Comparison of ENCODE assay signal across 14 cellular contexts in genomic region chr16:645852-646678, GRCh38. TPM values are rescaled to one million over a fixed set of nuclear protein-coding genes. Genes with fewer than 3 reads are reported as not detected.
DNase-seq lines count a peak whose midpoint lies in the region; FAIRE-seq and TF ChIP-seq lines count a peak whose summit lies in the region.
"Had no signal": no experiment of that assay in that cellular context is flagged by ENCODE, and none has a peak within 500 bp of the region (broad histone marks: within the 10 kb centered on the region; RNA-seq: fewer than 3 reads in every experiment).

No MANE protein-coding gene starts in this region.

- H3K27ac ChIP-seq in SK-N-MC (peak overlapping the region; percentile 60; the same call in 1 of the 2 replicates), small intestine (ENCODE audit: low read depth in 1 of 2, low read length in 1 of 2) (peak overlapping the region; percentile 97 to 98)

- H3K27me3 ChIP-seq in small intestine (ENCODE audit: control insufficient read depth in 2 of 2, insufficient read depth in 2 of 2, low read length in 2 of 2), result no peaks in the 10 kb centered on the region

- H3K9ac ChIP-seq in SK-N-MC (ENCODE audit: insufficient read length), result no peak overlapping the region

- peak; percentile 67 for DNase-seq in HT-29 (ENCODE audit: low spot score)
- no peak for DNase-seq in SK-N-MC (ENCODE audit: low read depth, low spot score)
- peak; percentile 48 for DNase-seq in kidney tubule cell (ENCODE audit: low spot score)
- peak; percentile 81 for DNase-seq in small intestine
- no peak for DNase-seq in stimulated activated naive CD4-positive, alpha-beta T cell treated with Interleukin-2 at 50 U/mL for 16 hours (lab: John Stamatoyannopoulos, UW)
- DNase-seq in NCI-H1048 (lab: John Stamatoyannopoulos, UW), result no peak
- no peak for DNase-seq in C1 segment of cervical spinal cord (lab: John Stamatoyannopoulos, UW)
- no peak for DNase-seq in erythroblast (lab: John Stamatoyannopoulos, UW)
- DNase-seq: activated CD4-positive, alpha-beta T cell treated with anti-CD3 and anti-CD28 coated beads for 4 hours; NCI-H1436; NCI-H510A treated with DMSO at 0.1 percent for 48 hours had no signal

- H3K4me3 ChIP-seq in SK-N-MC (no peak overlapping the region), small intestine (ENCODE audit: low read depth in 1 of 2, low read length in 2 of 2) (peak overlapping the region in 1 of 2 donors; percentile 22)

- no peak for TF ChIP-seq POLR2A in erythroblast (IDR thresholded peaks at IDR 0.05; ENCODE audit: low read length)

- H3K4me1 ChIP-seq in small intestine (ENCODE audit: control insufficient read depth in 2 of 2, insufficient read depth in 1 of 2, low read depth in 1 of 2, low read length in 1 of 2), result peaks cover 0 to 5% of the 10 kb centered on the region in 2 donors

- H3K36me3 ChIP-seq in SK-N-MC (ENCODE audit: insufficient read depth, low read length) (no peaks in the 10 kb centered on the region), small intestine (ENCODE audit: control insufficient read depth in 2 of 2, insufficient read depth in 2 of 2, low read length in 2 of 2) (no peaks in the 10 kb centered on the region)

- 36 to 66% (median 50%) methylated on average over 30 to 32 of the region's 32 CpGs for WGBS in small intestine, 3 donors

- H3K9me3 ChIP-seq in SK-N-MC (ENCODE audit: low read depth, low read length) (no peaks in the 10 kb centered on the region), small intestine (ENCODE audit: control insufficient read depth, low read depth) (no peaks in the 10 kb centered on the region)

- no peak for FAIRE-seq in small intestine (lab: Jason Lieb, UNC)
- FAIRE-seq: urothelium cell line had no signal

RNA-seq across cellular contexts. Expression of gene WDR90, which starts 3.1 kb away (rescaled TPM):
- total RNA-seq in HT-29 (2014; rRNA removed; shearing (Covaris generic)), result 162 and 168 TPM in 2 replicates
- polyA plus RNA-seq in small intestine, result 10 to 100 TPM; 15.7 to 28.2 (median 23.0) TPM

RNA-seq across cellular contexts. Expression of gene MCRIP2, which starts 4.4 kb away (rescaled TPM):
- total RNA-seq in HT-29 (2014; rRNA removed; shearing (Covaris generic)), result 198 and 209 TPM in 2 replicates
- 100 to 1,000 TPM; 108 to 279 (median 224) TPM for polyA plus RNA-seq in small intestine

RNA-seq across cellular contexts. Expression of gene METTL26, which starts 10.0 kb away (rescaled TPM):
- 278 and 290 TPM in 2 replicates for total RNA-seq in HT-29 (2014; rRNA removed; shearing (Covaris generic))
- 100 to 1,000 TPM; 104 to 135 (median 122) TPM for polyA plus RNA-seq in small intestine

RNA-seq across cellular contexts. Expression of gene WFIKKN1, which starts 15.3 kb away (rescaled TPM):
- 0.74 and 1.1 TPM in 2 replicates for total RNA-seq in HT-29 (2014; rRNA removed; shearing (Covaris generic))
- polyA plus RNA-seq in small intestine, result 1 to 10 TPM in 2 of 3 donors, under 1 TPM in 1; 0.60 to 7.6 (median 5.7) TPM
- polyA plus RNA-seq: BJ, fibroblast of lung had no signal

RNA-seq across cellular contexts. Expression of gene RHOT2, which starts 21.9 kb away (rescaled TPM):
- total RNA-seq in HT-29 (2014; rRNA removed; shearing (Covaris generic)), result 209 and 211 TPM in 2 replicates
- 100 to 1,000 TPM; 112 to 207 (median 206) TPM for polyA plus RNA-seq in small intestine

Comparison
In these comparisons a context has a peak if more than half of its experiments do, and no peak if none do; other contexts are left out.
1. DNase-seq: peak in HT-29 (single experiment), kidney tubule cell (single experiment) and small intestine (single experiment); none in SK-N-MC (single experiment), stimulated activated naive CD4-positive, alpha-beta T cell treated with Interleukin-2 at 50 U/mL for 16 hours (single experiment), NCI-H1048 (single experiment), C1 segment of cervical spinal cord (0 of 14) and erythroblast (0 of 2).